10 cellular contexts compared by ENCODE assay signal in the genomic region with DNA sequence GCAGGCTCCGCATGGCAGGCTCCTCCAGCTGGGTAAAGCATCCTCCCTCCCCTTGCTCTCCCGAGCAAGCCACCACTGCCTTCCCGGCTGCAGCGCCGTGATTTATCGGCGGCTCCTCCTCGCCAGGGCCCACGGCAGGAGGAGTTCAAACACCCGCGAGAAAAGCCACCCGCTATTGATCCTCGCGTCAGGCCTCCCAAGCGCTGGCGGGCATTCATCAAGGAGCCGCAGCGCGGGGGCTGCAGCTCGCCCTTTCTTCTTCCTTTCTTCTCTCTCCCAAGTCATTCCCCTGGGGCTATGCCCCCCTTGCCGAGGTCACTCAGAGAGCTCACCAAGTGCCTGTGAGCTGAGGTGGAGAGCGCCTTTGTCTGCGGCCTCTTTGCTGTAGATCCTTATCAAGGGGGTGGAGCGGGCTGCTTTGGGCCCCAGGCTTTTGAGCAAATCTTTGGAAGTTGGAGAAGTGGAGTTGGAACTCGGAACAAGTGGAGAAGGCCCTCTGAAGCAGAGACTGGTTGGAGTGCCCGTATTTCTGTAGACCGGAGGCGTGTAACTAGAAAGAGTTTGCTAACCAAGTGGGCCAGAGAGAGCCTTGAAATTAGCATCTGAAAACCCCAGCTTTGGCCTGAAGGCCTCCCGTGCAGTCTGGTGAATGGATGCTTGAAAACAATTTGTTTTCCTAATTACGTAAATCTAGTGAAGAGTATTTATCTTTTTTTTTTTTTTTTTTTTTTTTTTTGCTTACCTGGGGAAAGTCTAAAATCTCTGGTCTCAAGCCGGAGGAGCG.
A peak's percentile ranks its signal among the peaks of the same experiment; 100 is the strongest.
DNase-seq lines count a peak whose midpoint lies in the region; ATAC-seq and TF ChIP-seq lines count a peak whose summit lies in the region.
"Had no signal": no experiment of that assay in that cellular context is flagged by ENCODE, and none has a peak within 500 bp of the region (broad histone marks: within the 10 kb centered on the region; RNA-seq: fewer than 3 reads in every experiment).

No MANE protein-coding gene starts in this region.

- ATAC-seq in HG02970 (IDR thresholded peaks at IDR 0.05; ENCODE audit: low FRiP score, unreplicated experiment) = no peak

- peak overlapping the region; percentile 39 for H2BK120ac ChIP-seq in mesenchymal stem cell (ENCODE audit: low read depth, low read length)

- TF ChIP-seq CTCF in breast epithelium (IDR thresholded peaks at IDR 0.05) (no peak), mammary epithelial cell (conservative IDR thresholded peaks at IDR 0.05 in 1 of 2, IDR thresholded peaks at IDR 0.05 in 1 of 2; ENCODE audit: extremely low read depth in 1 of 2, insufficient read depth in 1 of 2, low read depth in 1 of 2, low read length in 2 of 2) (no peak), transverse colon (IDR thresholded peaks at IDR 0.05) (no peak)

- H2BK12ac ChIP-seq in mesenchymal stem cell (ENCODE audit: low read length in 2 of 2) = peak overlapping the region in 1 of 2 experiments; percentile 61

- intact Hi-C loops in breast epithelium (cut with DNase I; ENCODE audit: low total_unique reads) (no loop called here), mammary epithelial cell (cut with micrococcal nuclease) (loop anchor here (5.0 kb wide), 1 partner anchor 107 kb away; a partner anchor contains a TSS), transverse colon (cut with DNase I; ENCODE audit: low total_unique reads) (no loop called here)

- peak overlapping the region; percentile 49 to 64 for H3K18ac ChIP-seq in mesenchymal stem cell (ENCODE audit: low read depth in 1 of 2, low read length in 2 of 2)

- no peak overlapping the region for H3K4me3 ChIP-seq in breast epithelium
- H3K4me3 ChIP-seq in mammary epithelial cell (replicated peaks in 1 of 3; ENCODE audit: insufficient read depth in 1 of 3, low read depth in 2 of 3, low read length in 3 of 3) = no peak overlapping the region
- H3K4me3 ChIP-seq in mesenchymal stem cell (ENCODE audit: insufficient read depth in 1 of 2, low read depth in 1 of 2, low read length in 2 of 2) = no peak overlapping the region
- no peak overlapping the region for H3K4me3 ChIP-seq in transverse colon

- H3K23ac ChIP-seq in mesenchymal stem cell (ENCODE audit: low read length in 2 of 2) = no peak overlapping the region

- H3K27me3 ChIP-seq in breast epithelium (no peaks in the 10 kb centered on the region), mammary epithelial cell (ENCODE audit: insufficient read depth, low read length) (no peaks in the 10 kb centered on the region), mesenchymal stem cell (ENCODE audit: control insufficient read depth in 1 of 2, insufficient read depth in 1 of 2, low read length in 2 of 2) (no peaks in the 10 kb centered on the region), transverse colon (no peaks in the 10 kb centered on the region)

- H3K9me3 ChIP-seq in breast epithelium = no peaks in the 10 kb centered on the region
- no peaks in the 10 kb centered on the region for H3K9me3 ChIP-seq in mammary epithelial cell (replicated peaks; ENCODE audit: insufficient read depth, low read length)
- no peaks in the 10 kb centered on the region for H3K9me3 ChIP-seq in mesenchymal stem cell (ENCODE audit: control insufficient read depth, low read length)
- H3K9me3 ChIP-seq in transverse colon = no peaks in the 10 kb centered on the region

- no peak overlapping the region for H3K14ac ChIP-seq in mesenchymal stem cell (ENCODE audit: low read length in 2 of 2)

- H2BK5ac ChIP-seq in mesenchymal stem cell (ENCODE audit: low read depth, low read length, poor library complexity, severe bottlenecking) = no peak overlapping the region

- H3K9ac ChIP-seq in mammary epithelial cell (ENCODE audit: insufficient read depth, low read length) (no peak overlapping the region), mesenchymal stem cell (ENCODE audit: low read length) (no peak overlapping the region)

- DNase-seq in breast epithelium (ENCODE audit: low spot score in 2 of 2) (no peak), mammary epithelial cell (no peak), astrocyte of the hippocampus (ENCODE audit: low read depth, low spot score) (peak; percentile 86), mesenchymal stem cell (peak; percentile 76), transverse colon (no peak), pons (ENCODE audit: low spot score) (no peak), RPMI8226 (no peak)
- DNase-seq: ACHN, NCI-H2081 treated with DMSO at 0.1 percent for 48 hours had no signal

- H4K8ac ChIP-seq in mesenchymal stem cell (ENCODE audit: low read length) = peak overlapping the region; percentile 83

- H2AK5ac ChIP-seq in mesenchymal stem cell (ENCODE audit: low read length, severe bottlenecking) = no peak overlapping the region

- dilution Hi-C loops in mammary epithelial cell (cut with HindIII; ENCODE audit: low sequenced_read_pairs) = loop anchor here (10.0 kb wide), 1 partner anchor 105 kb away; a partner anchor contains a TSS

- WGBS in mammary epithelial cell (ENCODE audit: low coverage, missing lambda C conversion rate) = 46% methylated on average over 18 of the region's 32 CpGs
- 10% methylated on average over 28 of the region's 32 CpGs for WGBS in mesenchymal stem cell
- WGBS in transverse colon (ENCODE audit: low coverage in 1 of 2), 2 donors = 85% methylated on average over 32 of the region's 32 CpGs; no CpG with 5 or more reads in 1 of the 2 donors

- TF ChIP-seq EP300 in transverse colon (IDR thresholded peaks at IDR 0.05; ENCODE audit: low read depth) = no peak

- H4K20me1 ChIP-seq in mammary epithelial cell (ENCODE audit: insufficient read depth, low read length) = no peaks in the 10 kb centered on the region

- in situ Hi-C loops in mammary epithelial cell (cut with MboI; ENCODE audit: low sequenced_read_pairs in 2 of 2) (no loop called here), transverse colon (cut with MboI; ENCODE audit: low pct_ligation_motif_present in 1 of 4, low pct_unique_long_range_greater_than_20kb in 1 of 4, low sequenced_read_pairs in 3 of 4) (no loop called here)

- TF ChIP-seq POLR2A in breast epithelium (IDR thresholded peaks at IDR 0.05) (no peak), transverse colon (IDR thresholded peaks at IDR 0.05) (no peak)

- CTCF ChIA-PET in mammary epithelial cell (lab: Charles Lee; ENCODE audit: low non-redundant PET) = no interaction called here

- BruUV-seq in mammary epithelial cell (replicated peaks; lab: Mats Ljungman, UMichigan) = no TSS peak

- H3K4me2 ChIP-seq in mammary epithelial cell (ENCODE audit: insufficient read depth, low read depth, low read length) (no peak overlapping the region), mesenchymal stem cell (ENCODE audit: low read length, poor library complexity, severe bottlenecking) (no peak overlapping the region)

- H3K36me3 ChIP-seq in breast epithelium (no peaks in the 10 kb centered on the region), mammary epithelial cell (ENCODE audit: insufficient read depth, low read length) (no peaks in the 10 kb centered on the region), mesenchymal stem cell (ENCODE audit: control insufficient read depth in 1 of 2, insufficient read depth in 2 of 2, low read depth in 1 of 2, low read length in 2 of 2) (peaks cover 21 to 52% of the 10 kb centered on the region in 2 experiments), transverse colon (no peaks in the 10 kb centered on the region)

- H3K79me1 ChIP-seq in mesenchymal stem cell (replicated peaks; ENCODE audit: low read length, poor library complexity, severe bottlenecking) = peaks cover 30% of the 10 kb centered on the region

- H4K91ac ChIP-seq in mesenchymal stem cell (ENCODE audit: low read length) = no peak overlapping the region

- H3K4ac ChIP-seq in mesenchymal stem cell (ENCODE audit: low read depth in 1 of 2, low read length in 2 of 2) = no peak overlapping the region

- no peak overlapping the region for H2BK15ac ChIP-seq in mesenchymal stem cell (ENCODE audit: low read depth, poor library complexity, severe bottlenecking)

- H3K27ac ChIP-seq in breast epithelium = peak overlapping the region; percentile 69 to 85
- no peak overlapping the region for H3K27ac ChIP-seq in mammary epithelial cell (ENCODE audit: insufficient read depth, low read depth, low read length)
- no peak overlapping the region for H3K27ac ChIP-seq in mesenchymal stem cell (ENCODE audit: low read length, poor library complexity, severe bottlenecking)
- H3K27ac ChIP-seq in transverse colon = peak overlapping the region; percentile 70 to 91 (median 89)

- H2AFZ ChIP-seq in mammary epithelial cell (ENCODE audit: low read depth, low read length) (no peak overlapping the region), mesenchymal stem cell (ENCODE audit: low read depth, low read length) (no peak overlapping the region)

- H3K4me1 ChIP-seq in breast epithelium (peaks cover 28 to 35% of the 10 kb centered on the region in 2 donors), mammary epithelial cell (ENCODE audit: insufficient read depth, low read length) (peaks cover 72% of the 10 kb centered on the region), mesenchymal stem cell (ENCODE audit: control insufficient read depth, insufficient read depth, low read depth, low read length) (peaks cover 43% of the 10 kb centered on the region), transverse colon (peaks cover 37 to 66% (median 46%) of the 10 kb centered on the region in 4 donors)

- peaks cover 14% of the 10 kb centered on the region for H3K79me2 ChIP-seq in mammary epithelial cell (ENCODE audit: insufficient read depth, low read length)

Comparison
In these comparisons a context has a peak if more than half of its experiments do, and no peak if none do; other contexts are left out.
1. H3K27ac ChIP-seq: peak in breast epithelium (2 of 2) and transverse colon (4 of 4); none in mammary epithelial cell (single experiment) and mesenchymal stem cell (single experiment).
2. DNase-seq: peak in astrocyte of the hippocampus (single experiment) and mesenchymal stem cell (single experiment); none in breast epithelium (0 of 2), mammary epithelial cell (single experiment), transverse colon (single experiment), pons (single experiment) and RPMI8226 (single experiment).